ENCODE assay signal across 20 cellular contexts in the genomic region with DNA sequence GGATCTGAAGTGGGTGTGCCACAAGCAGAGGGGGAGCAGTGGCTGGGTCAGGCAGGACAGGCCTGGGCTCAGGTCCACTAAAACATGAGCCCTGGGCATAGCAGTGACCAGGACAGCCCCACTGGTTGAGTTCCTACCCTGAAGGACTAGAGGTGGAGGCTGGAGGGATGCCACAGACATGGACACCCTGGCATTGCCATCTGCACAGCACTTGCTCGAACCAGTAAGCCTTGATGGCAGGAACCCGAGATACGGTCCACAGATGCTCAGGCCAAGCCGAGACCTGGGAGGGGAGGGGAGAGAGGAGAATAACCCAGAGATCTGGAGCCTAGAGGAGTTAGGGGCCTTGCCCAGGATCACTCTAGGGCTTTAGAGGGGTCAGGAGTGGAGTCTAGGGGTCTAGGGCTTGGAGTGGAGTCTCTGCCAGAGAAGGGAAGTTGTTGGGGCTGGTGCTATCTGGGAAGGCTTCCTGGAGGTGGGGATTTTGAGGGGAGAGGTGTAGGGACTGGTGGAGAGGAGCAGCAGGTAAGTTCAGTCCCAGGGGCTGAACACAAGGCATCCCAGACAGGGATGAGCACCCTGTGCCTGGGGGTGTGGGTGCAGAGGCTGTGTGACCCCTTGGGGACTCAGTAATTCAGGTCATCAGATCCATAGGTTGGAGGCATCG. TPM values are rescaled to one million over a fixed set of nuclear protein-coding genes. Genes with fewer than 3 reads are reported as not detected.
DNase-seq lines count a peak whose midpoint lies in the region; ATAC-seq and TF ChIP-seq lines count a peak whose summit lies in the region.
"Had no signal": no experiment of that assay in that cellular context is flagged by ENCODE, and none has a peak within 500 bp of the region (broad histone marks: within the 10 kb centered on the region; RNA-seq: fewer than 3 reads in every experiment).

No MANE protein-coding gene starts in this region.

- peak overlapping the region; percentile 48 for H3K27ac Mint-ChIP-seq in T-helper 2 cell treated with Interferon-gamma antibody and Interleukin-4, amounts not matched to agents 5 μg/mL and 100 μg/mL, for 36 hours
- H3K27ac Mint-ChIP-seq: CD8-positive, alpha-beta T cell had no signal

- TF ChIP-seq EP300 in esophagus muscularis mucosa (IDR thresholded peaks at IDR 0.05): no peak

- H3K4me2 ChIP-seq in Karpas-422 (ENCODE audit: low read depth, low read length, poor library complexity, severe bottlenecking): no peak overlapping the region
- H3K4me2 ChIP-seq: KMS-11 had no signal

- peaks cover 3% of the 10 kb centered on the region for H3K27me3 Mint-ChIP-seq in T-helper 2 cell treated with Interferon-gamma antibody and Interleukin-4, amounts not matched to agents 5 μg/mL and 100 μg/mL, for 36 hours (ENCODE audit: low read depth)

- ATAC-seq in gastrocnemius medialis: no peak
- ATAC-seq: CD8-positive, alpha-beta T cell; HCT116 had no signal

- H3K4me3 Mint-ChIP-seq in T-helper 2 cell treated with Interferon-gamma antibody and Interleukin-4, amounts not matched to agents 5 μg/mL and 100 μg/mL, for 36 hours: no peak overlapping the region
- H3K4me3 Mint-ChIP-seq: CD8-positive, alpha-beta T cell had no signal

- no peaks in the 10 kb centered on the region for H3K9me3 Mint-ChIP-seq in T-helper 2 cell treated with Interferon-gamma antibody and Interleukin-4, amounts not matched to agents 5 μg/mL and 100 μg/mL, for 36 hours
- H3K9me3 Mint-ChIP-seq: CD8-positive, alpha-beta T cell had no signal

- H4K20me1 ChIP-seq in Karpas-422 (ENCODE audit: insufficient read depth, low read depth, low read length): 0 out of 2 replicates have a peak, but pooled peaks cover under 1% of the 10 kb centered on the region

- H3K4me3 ChIP-seq in ascending aorta: no peak overlapping the region
- H3K4me3 ChIP-seq in esophagus muscularis mucosa: no peak overlapping the region
- no peak overlapping the region for H3K4me3 ChIP-seq in gastrocnemius medialis
- H3K4me3 ChIP-seq in Karpas-422 (ENCODE audit: low read length): no peak overlapping the region
- H3K4me3 ChIP-seq: GM23248, MG63 had no signal

- peaks cover 8% of the 10 kb centered on the region for H3K4me1 Mint-ChIP-seq in T-helper 2 cell treated with Interferon-gamma antibody and Interleukin-4, amounts not matched to agents 5 μg/mL and 100 μg/mL, for 36 hours (ENCODE audit: low read depth)

- H3K9me2 ChIP-seq in Karpas-422 (replicated peaks; ENCODE audit: insufficient read depth, low read length): no peaks in the 10 kb centered on the region

- no peak for TF ChIP-seq POLR2A in esophagus muscularis mucosa (IDR thresholded peaks at IDR 0.05; ENCODE audit: low read depth)
- TF ChIP-seq POLR2A in gastrocnemius medialis (IDR thresholded peaks at IDR 0.05): no peak

- H3K36me3 ChIP-seq in ascending aorta (peaks cover 15 to 24% of the 10 kb centered on the region in 2 donors), esophagus muscularis mucosa (peaks cover 4 to 32% (median 26%) of the 10 kb centered on the region in 4 donors), gastrocnemius medialis (no peaks in the 10 kb centered on the region), Karpas-422 (ENCODE audit: insufficient read depth, low read length) (no peaks in the 10 kb centered on the region)
- H3K36me3 ChIP-seq: BE2C had no signal

- WGBS in esophagus muscularis mucosa: 81% methylated on average over 5 of the region's 5 CpGs

- H3K9me3 ChIP-seq in ascending aorta (no peaks in the 10 kb centered on the region), esophagus muscularis mucosa (no peaks in the 10 kb centered on the region), gastrocnemius medialis (no peaks in the 10 kb centered on the region), Karpas-422 (ENCODE audit: low read length) (no peaks in the 10 kb centered on the region)
- H3K9me3 ChIP-seq: BE2C, MG63 had no signal

- intact Hi-C loops in ascending aorta (cut with DNase I) (no loop called here), esophagus muscularis mucosa (cut with DNase I) (no loop called here), gastrocnemius medialis (cut with DNase I; ENCODE audit: low total_unique reads) (no loop called here)

- H3K9ac ChIP-seq in Karpas-422 (ENCODE audit: low read length): no peak overlapping the region
- H3K9ac ChIP-seq: GM23248, KMS-11 had no signal

- no peaks in the 10 kb centered on the region for H3K36me3 Mint-ChIP-seq in T-helper 2 cell treated with Interferon-gamma antibody and Interleukin-4, amounts not matched to agents 5 μg/mL and 100 μg/mL, for 36 hours (ENCODE audit: low read depth)
- H3K36me3 Mint-ChIP-seq: CD8-positive, alpha-beta T cell had no signal

- no peak overlapping the region for H2AFZ ChIP-seq in Karpas-422 (ENCODE audit: low read length)
- H2AFZ ChIP-seq: GM23248 had no signal

- DNase-seq in T-helper 2 cell treated with Interferon-gamma antibody and Interleukin-4, amounts not matched to agents 5 μg/mL and 100 μg/mL, for 36 hours (ENCODE audit: low spot score): no peak
- no peak for DNase-seq in T-helper 2 cell
- no peak for DNase-seq in ascending aorta (ENCODE audit: low spot score in 2 of 2)
- DNase-seq in esophagus muscularis mucosa (ENCODE audit: extremely low spot score): no peak
- DNase-seq in gastrocnemius medialis: no peak
- no peak for DNase-seq in Karpas-422
- no peak for DNase-seq in NCI-H2029 treated with DMSO at 0.1 percent for 48 hours (lab: John Stamatoyannopoulos, UW)
- DNase-seq in NCI-H2171 treated with DMSO at 0.1 percent for 48 hours (lab: John Stamatoyannopoulos, UW): no peak
- DNase-seq: BE2C; CD8-positive, alpha-beta T cell; DMS79 treated with DMSO at 0.1 percent for 48 hours; GM23248; MG63; NCI-H187 treated with DMSO at 0.1 percent for 48 hours; NCI-H446; NK-92 treated with Interleukin-12 subunit alpha and Interleukin-12 subunit beta, amount 100 ng/mL, for 24 hours; RPMI8226 had no signal

- H3K27me3 ChIP-seq in ascending aorta (no peaks in the 10 kb centered on the region), esophagus muscularis mucosa (no peaks in the 10 kb centered on the region), gastrocnemius medialis (no peaks in the 10 kb centered on the region), Karpas-422 (ENCODE audit: low read length) (no peaks in the 10 kb centered on the region)
- H3K27me3 ChIP-seq: BE2C, MG63 had no signal

- TF ChIP-seq CTCF in ascending aorta (IDR thresholded peaks at IDR 0.05) (no peak), esophagus muscularis mucosa (IDR thresholded peaks at IDR 0.05) (no peak), gastrocnemius medialis (IDR thresholded peaks at IDR 0.05 in 4 of 5, conservative IDR thresholded peaks at IDR 0.05 in 1 of 5) (no peak)

- in situ Hi-C loops in gastrocnemius medialis (cut with MboI; ENCODE audit: low sequenced_read_pairs in 4 of 4): no loop called here

- H3K4me1 ChIP-seq in ascending aorta (peaks cover 24 to 40% of the 10 kb centered on the region in 2 donors), esophagus muscularis mucosa (peaks cover 30 to 83% (median 75%) of the 10 kb centered on the region in 4 donors), gastrocnemius medialis (peaks cover 0 to 14% of the 10 kb centered on the region in 2 donors), Karpas-422 (ENCODE audit: low read length) (no peaks in the 10 kb centered on the region)

- H3K27ac ChIP-seq in ascending aorta (peak overlapping the region; percentile 74 to 81), esophagus muscularis mucosa (replicated peaks in 1 of 4) (peak overlapping the region; percentile 61 to 90 (median 66)), gastrocnemius medialis (peak overlapping the region; percentile 29 to 66 (median 41)), Karpas-422 (ENCODE audit: low read length) (no peak overlapping the region)
- H3K27ac ChIP-seq: 22Rv1, GM23248, KMS-11 had no signal

- no peaks in the 10 kb centered on the region for H3K79me2 ChIP-seq in Karpas-422 (ENCODE audit: low read length)

RNA-seq across cellular contexts. Expression of gene RELT, which starts 30.6 kb away (rescaled TPM):
- total RNA-seq in ascending aorta (25.7 TPM), esophagus muscularis mucosa (1 to 10 TPM; 1.2 to 7.8 (median 2.2) TPM), gastrocnemius medialis (10 to 100 TPM; 18.5 to 63.5 (median 36.7) TPM)
- total RNA-seq in Karpas-422 (2014; rRNA removed; shearing (Covaris generic); ENCODE audit: low replicate concordance): 21.7 and 54.2 TPM in 2 replicates

RNA-seq across cellular contexts. Expression of gene ARHGEF17, which starts 37.5 kb away (rescaled TPM):
- total RNA-seq in ascending aorta (193 TPM), esophagus muscularis mucosa (100 to 1,000 TPM in 3 of 4 donors, 10 to 100 TPM in 1; 82.8 to 196 (median 122) TPM), gastrocnemius medialis (10 to 100 TPM in 3 of 4 donors, 1 to 10 TPM in 1; 8.9 to 16.9 (median 13.9) TPM)
- total RNA-seq in Karpas-422 (2014; rRNA removed; shearing (Covaris generic); ENCODE audit: low replicate concordance): 0.11 TPM in 1 of 2 replicates, not detected in the other
